2 cellular contexts compared by ENCODE assay signal in genomic region chr5:76372320-76373054, GRCh38.
A peak's percentile ranks its signal among the peaks of the same experiment; 100 is the strongest.
TF ChIP-seq lines count a peak whose summit lies in the region.

No MANE protein-coding gene starts in this region.

TF ChIP-seq in A549, 52 proteins besides CTCF, POLR2A, EP300 and RAD21 (continued from another document and continues in another):
- TF ChIP-seq PHF8 (IDR thresholded peaks at IDR 0.05; ENCODE audit: borderline replicate concordance, low read depth) (no peak), BCL3 (IDR thresholded peaks at IDR 0.05) (no peak), FOSL2 (IDR thresholded peaks at IDR 0.05) (peak; percentile 89), FOSL2 (CRISPR knock-in tag; IDR thresholded peaks at IDR 0.05) (peak; percentile 98), KDM5A (IDR thresholded peaks at IDR 0.05) (no peak), HDAC2 (IDR thresholded peaks at IDR 0.05) (no peak), KDM1A (IDR thresholded peaks at IDR 0.05; ENCODE audit: low read depth) (no peak), HMGXB4 (CRISPR knock-in tag; IDR thresholded peaks at IDR 0.05; ENCODE audit: borderline replicate concordance) (no peak), MYC (IDR thresholded peaks at IDR 0.05; ENCODE audit: borderline replicate concordance, low read length) (no peak), RCOR1 (IDR thresholded peaks at IDR 0.05; ENCODE audit: low read depth, low read length) (no peak), RARB (CRISPR knock-in tag; IDR thresholded peaks at IDR 0.05) (no peak), MAX (IDR thresholded peaks at IDR 0.05) (0 out of 2 replicates have a peak, but pooled peaks have one; percentile 41), ZSCAN20 (CRISPR knock-in tag; IDR thresholded peaks at IDR 0.05) (no peak), ESRRA (IDR thresholded peaks at IDR 0.05; ENCODE audit: borderline replicate concordance, low read length) (no peak), EHF (CRISPR knock-in tag; IDR thresholded peaks at IDR 0.05) (no peak), RNF2 (IDR thresholded peaks at IDR 0.05; ENCODE audit: borderline replicate concordance, low read depth) (no peak), CEBPB (IDR thresholded peaks at IDR 0.05) (no peak), MAZ (IDR thresholded peaks at IDR 0.05; ENCODE audit: borderline replicate concordance, low read depth, low read length) (no peak), HEYL (CRISPR knock-in tag; IDR thresholded peaks at IDR 0.05) (no peak), SMC3 (IDR thresholded peaks at IDR 0.05) (no peak), CBX2 (IDR thresholded peaks at IDR 0.05; ENCODE audit: borderline replicate concordance, low read depth) (no peak), ELK1 (IDR thresholded peaks at IDR 0.05; ENCODE audit: low read depth, low read length) (no peak), RFX5 (IDR thresholded peaks at IDR 0.05) (no peak), TP53 (CRISPR knock-in tag; IDR thresholded peaks at IDR 0.05) (no peak), ZFP36 (IDR thresholded peaks at IDR 0.05; ENCODE audit: borderline replicate concordance, partially characterized antibody) (no peak), NPAS2 (CRISPR knock-in tag; IDR thresholded peaks at IDR 0.05; ENCODE audit: borderline replicate concordance) (no peak), ATOH8 (CRISPR knock-in tag; IDR thresholded peaks at IDR 0.05; ENCODE audit: low read depth) (no peak), EHMT2 (IDR thresholded peaks at IDR 0.05; ENCODE audit: low read depth) (no peak), JUN (IDR thresholded peaks at IDR 0.05) (0 out of 5 replicates have a peak, but pooled peaks of 1 of the 2 experiments have one; percentile 37), CHD2 (IDR thresholded peaks at IDR 0.05; ENCODE audit: low read length, partially characterized antibody) (no peak), CBX8 (IDR thresholded peaks at IDR 0.05) (no peak), TFCP2L1 (CRISPR knock-in tag; IDR thresholded peaks at IDR 0.05) (no peak), BHLHE40 (IDR thresholded peaks at IDR 0.05; ENCODE audit: low read depth, low read length) (no peak), CHD4 (IDR thresholded peaks at IDR 0.05; ENCODE audit: borderline replicate concordance) (no peak), PBX3 (IDR thresholded peaks at IDR 0.05) (no peak), HES2 (IDR thresholded peaks at IDR 0.05) (no peak)

TF ChIP-seq in HCT116, 20 proteins besides CTCF, POLR2A, EP300 and RAD21 (continued from another document):
- peak; percentile 81 for TF ChIP-seq SP1 (IDR thresholded peaks at IDR 0.05; ENCODE audit: low read depth)
- no peak for TF ChIP-seq ZNF274 (IDR thresholded peaks at IDR 0.05; ENCODE audit: low read depth, low read length)
- TF ChIP-seq EZH2 (IDR thresholded peaks at IDR 0.05): no peak
- peak; percentile 48 for TF ChIP-seq SRF (IDR thresholded peaks at IDR 0.05; ENCODE audit: low read depth)
- no peak for TF ChIP-seq MAX (IDR thresholded peaks at IDR 0.05)
- TF ChIP-seq YY1 (IDR thresholded peaks at IDR 0.05; ENCODE audit: extremely low read depth, insufficient replicate concordance, low read depth, low read length): no peak
- no peak for TF ChIP-seq CEBPB (IDR thresholded peaks at IDR 0.05; ENCODE audit: low read depth)
- no peak for TF ChIP-seq EGR1 (IDR thresholded peaks at IDR 0.05; ENCODE audit: low read depth)
- TF ChIP-seq ZBTB33 (IDR thresholded peaks at IDR 0.05; ENCODE audit: extremely low read depth, insufficient replicate concordance, low read length): no peak
TF ChIP-seq in HCT116: peak in this region for 8.
